ENCODE assay signal across 1 cellular context in genomic region chr7:5394264-5395105, GRCh38.
TF ChIP-seq lines count a peak whose summit lies in the region.

No MANE protein-coding gene starts in this region.

TF ChIP-seq in SK-N-SH, 30 proteins besides CTCF, POLR2A, EP300 and RAD21 (continued from another document):
- TF ChIP-seq TAF1 (IDR thresholded peaks at IDR 0.05; ENCODE audit: borderline replicate concordance, low read depth, low read length) (no peak), GATA2 (CRISPR knock-in tag; IDR thresholded peaks at IDR 0.05) (no peak)
